16 cellular contexts compared by ENCODE assay signal in genomic region chr11:44766972-44767278, GRCh38. TPM values are rescaled to one million over a fixed set of nuclear protein-coding genes. Genes with fewer than 3 reads are reported as not detected.
A peak's percentile ranks its signal among the peaks of the same experiment; 100 is the strongest.
DNase-seq lines count a peak whose midpoint lies in the region; ATAC-seq and TF ChIP-seq lines count a peak whose summit lies in the region.
"Had no signal": no experiment of that assay in that cellular context is flagged by ENCODE, and none has a peak within 500 bp of the region (broad histone marks: within the 10 kb centered on the region; RNA-seq: fewer than 3 reads in every experiment).

No MANE protein-coding gene starts in this region.

- H3K27me3 ChIP-seq in ACC112 (ENCODE audit: insufficient read depth, low read length) (no peaks in the 10 kb centered on the region), WERI-Rb-1 (ENCODE audit: insufficient read depth, low read depth, severe bottlenecking) (no peaks in the 10 kb centered on the region), MM.1S (replicated peaks; ENCODE audit: insufficient read depth, low read length) (no peaks in the 10 kb centered on the region)
- H3K27me3 ChIP-seq: testis had no signal

- peaks cover 41% of the 10 kb centered on the region for H3K36me3 Mint-ChIP-seq in nephron (ENCODE audit: low read depth)

- H3K9me2 ChIP-seq in MM.1S (replicated peaks; ENCODE audit: insufficient read depth, low read length) = no peaks in the 10 kb centered on the region

- H3K27ac Mint-ChIP-seq in nephron = peak overlapping the region in 2 of 3 experiments; percentile 95 to 97
- H3K27ac Mint-ChIP-seq: activated T-helper 1 cell treated with anti-CD3 and anti-CD28 coated beads, Interleukin-12 subunit alpha, Interleukin-12 subunit beta, Interleukin-2, Interleukin-4 antibody, amounts not matched to agents 30 ng/mL and 10 ng/mL and 1 ng/mL, durations not matched to agents 14 hours and 24 hours and 36 hours had no signal

- H3K9me3 ChIP-seq in WERI-Rb-1 (ENCODE audit: severe bottlenecking) (peaks cover 10% of the 10 kb centered on the region), MM.1S (replicated peaks; ENCODE audit: insufficient read depth, low read length) (no peaks in the 10 kb centered on the region)
- H3K9me3 ChIP-seq: testis had no signal

- H3K9ac ChIP-seq in MM.1S (ENCODE audit: low read length) = no peak overlapping the region
- H3K9ac ChIP-seq: parathyroid adenoma had no signal

- TF ChIP-seq CTCF in WERI-Rb-1 (IDR thresholded peaks at IDR 0.05; ENCODE audit: low read depth, low read length) = no peak
- no peak for TF ChIP-seq CTCF in nephron (IDR thresholded peaks at IDR 0.05; ENCODE audit: unreplicated experiment in 3 of 3)
- TF ChIP-seq CTCF in MM.1S (IDR thresholded peaks at IDR 0.05; ENCODE audit: low read length) = no peak

- intact Hi-C loops in Right ventricle myocardium inferior (cut with DNase I) = loop anchor here (2.0 kb wide), 3 partner anchors 40 to 202 kb away; partner anchors contain the start of genes CD82 and TSPAN18

- peaks cover 16% of the 10 kb centered on the region for H3K9me3 Mint-ChIP-seq in nephron

- H3K4me3 Mint-ChIP-seq in nephron = no peak overlapping the region
- H3K4me3 Mint-ChIP-seq: activated T-helper 1 cell treated with anti-CD3 and anti-CD28 coated beads, Interleukin-12 subunit alpha, Interleukin-12 subunit beta, Interleukin-2, Interleukin-4 antibody, amounts not matched to agents 30 ng/mL and 10 ng/mL and 1 ng/mL, durations not matched to agents 14 hours and 24 hours and 36 hours had no signal

- H3K27ac ChIP-seq in ACC112 (ENCODE audit: low read depth, low read length) = peak overlapping the region; percentile 66
- peak overlapping the region; percentile 76 for H3K27ac ChIP-seq in WERI-Rb-1
- H3K27ac ChIP-seq in caudate nucleus (ENCODE audit: low read depth, low read length) = no peak overlapping the region
- H3K27ac ChIP-seq in MM.1S (ENCODE audit: low read length) = no peak overlapping the region
- H3K27ac ChIP-seq: parathyroid adenoma had no signal

- H3K4me1 ChIP-seq in ACC112 (ENCODE audit: control insufficient read depth, insufficient read depth, low read length, unreplicated experiment) (peaks cover 26% of the 10 kb centered on the region), MM.1S (ENCODE audit: low read length) (no peaks in the 10 kb centered on the region)
- H3K4me1 ChIP-seq: parathyroid adenoma had no signal

- H2AFZ ChIP-seq in ACC112 (ENCODE audit: low read length, unreplicated experiment) (no peak overlapping the region), MM.1S (ENCODE audit: low read length) (no peak overlapping the region)
- H2AFZ ChIP-seq: parathyroid adenoma had no signal

- no peaks in the 10 kb centered on the region for H3F3A ChIP-seq in MM.1S (ENCODE audit: insufficient read depth, low read length)

- no peak for DNase-seq in WERI-Rb-1
- DNase-seq in Right ventricle myocardium inferior (ENCODE audit: missing footprints) = no peak
- no peak for DNase-seq in caudate nucleus (lab: John Stamatoyannopoulos, UW)
- no peak for DNase-seq in NCI-H146 (lab: John Stamatoyannopoulos, UW)
- no peak for DNase-seq in MM.1S
- DNase-seq: activated CD4-positive, CD25-positive, alpha-beta regulatory T cell treated with anti-CD3 and anti-CD28 coated beads, Interleukin-2, amount 50 U/mL, for 72 hours; DMS153; NCI-H1048 had no signal

- H3K4me3 ChIP-seq in ACC112 (ENCODE audit: low read depth, low read length) (no peak overlapping the region), WERI-Rb-1 (ENCODE audit: low read depth, low read length) (no peak overlapping the region), MM.1S (ENCODE audit: low read length) (no peak overlapping the region)
- H3K4me3 ChIP-seq: GM12878, testis had no signal

- H3K27me3 Mint-ChIP-seq in nephron (ENCODE audit: low read depth) = no peaks in the 10 kb centered on the region

- ATAC-seq in Right ventricle myocardium inferior (peak; percentile 89), GM19035 (IDR thresholded peaks at IDR 0.05; ENCODE audit: unreplicated experiment) (no peak)
- ATAC-seq: GM12878 had no signal

- 0 out of 2 replicates have a peak, but pooled peaks cover 4% of the 10 kb centered on the region for H3K36me3 ChIP-seq in ACC112 (ENCODE audit: insufficient read depth, low read length)
- peaks cover 9% of the 10 kb centered on the region for H3K36me3 ChIP-seq in WERI-Rb-1
- no peaks in the 10 kb centered on the region for H3K36me3 ChIP-seq in MM.1S (replicated peaks; ENCODE audit: insufficient read depth, low read length)

- peaks cover 70% of the 10 kb centered on the region for H3K4me1 Mint-ChIP-seq in nephron

- H3K79me2 ChIP-seq in ACC112 (ENCODE audit: control insufficient read depth, insufficient read depth, low read length, unreplicated experiment) (no peaks in the 10 kb centered on the region), MM.1S (ENCODE audit: low read length) (no peaks in the 10 kb centered on the region)
- H3K79me2 ChIP-seq: parathyroid adenoma had no signal

- H4K20me1 ChIP-seq in MM.1S (ENCODE audit: insufficient read depth, low read length) = no peaks in the 10 kb centered on the region

- no peak overlapping the region for H3K4me2 ChIP-seq in MM.1S (ENCODE audit: low read depth, low read length)

RNA-seq across cellular contexts. Expression of gene TSPAN18, which starts 40.2 kb away (rescaled TPM):
- total RNA-seq in Right ventricle myocardium inferior = 115 TPM
- total RNA-seq: NCI-H460 had no signal

Comparison
In these comparisons a context has a peak if more than half of its experiments do, and no peak if none do; other contexts are left out.
1. H3K27ac ChIP-seq: peak in ACC112 (single experiment) and WERI-Rb-1 (single experiment); none in caudate nucleus (single experiment) and MM.1S (single experiment).